8 cellular contexts compared by ENCODE assay signal in the genomic region with DNA sequence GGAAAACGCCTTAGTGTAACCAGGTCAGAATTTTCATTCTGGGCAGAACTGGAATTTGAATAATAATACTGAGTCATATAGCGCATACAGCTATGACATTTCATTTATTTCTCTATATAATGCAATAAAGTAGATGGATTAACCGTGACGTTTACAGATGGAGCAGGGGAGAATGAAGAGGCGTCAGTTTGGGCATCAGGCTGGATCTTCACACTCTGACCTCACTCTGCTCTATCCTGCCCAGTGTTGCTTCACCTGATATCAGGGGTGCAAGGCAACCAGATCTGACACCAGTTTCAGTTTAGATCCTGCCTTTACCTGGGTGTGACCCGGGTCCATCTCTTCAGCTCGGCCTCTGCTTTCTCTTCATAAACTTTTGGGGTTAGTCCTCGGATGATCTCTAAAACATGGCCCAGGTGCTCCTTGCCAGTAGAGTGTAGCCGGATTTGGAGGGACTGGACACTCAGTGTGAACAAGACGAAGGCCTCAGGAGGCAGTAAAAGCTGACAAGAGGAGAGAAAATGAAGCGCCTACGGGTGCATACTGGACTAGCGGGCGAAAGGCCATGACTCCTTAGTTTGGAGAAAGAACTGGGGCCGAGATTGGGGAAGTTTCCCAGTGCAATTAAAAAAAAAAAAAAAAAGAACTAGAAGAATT. TPM values are rescaled to one million over a fixed set of nuclear protein-coding genes. Genes with fewer than 3 reads are reported as not detected.
DNase-seq lines count a peak whose midpoint lies in the region; ATAC-seq and TF ChIP-seq lines count a peak whose summit lies in the region.

No MANE protein-coding gene starts in this region.

- H3K4me1 Mint-ChIP-seq in CD14-positive monocyte (peaks cover 52% of the 10 kb centered on the region), glutamatergic neuron (ENCODE audit: low read depth, unreplicated experiment) (peaks cover 23% of the 10 kb centered on the region)
- H3K4me1 Mint-ChIP-seq in T-helper 2 cell treated with Interferon-gamma antibody and Interleukin-4, amounts not matched to agents 5 μg/mL and 100 μg/mL, for 36 hours (ENCODE audit: low read depth), result peaks cover 53% of the 10 kb centered on the region

- H3K36me3 Mint-ChIP-seq in CD14-positive monocyte (peaks cover 0 to 15% of the 10 kb centered on the region in 2 donors), glutamatergic neuron (ENCODE audit: unreplicated experiment) (no peaks in the 10 kb centered on the region)
- peaks cover 5% of the 10 kb centered on the region for H3K36me3 Mint-ChIP-seq in T-helper 2 cell treated with Interferon-gamma antibody and Interleukin-4, amounts not matched to agents 5 μg/mL and 100 μg/mL, for 36 hours (ENCODE audit: low read depth)

- H3K27me3 Mint-ChIP-seq in CD14-positive monocyte (ENCODE audit: low read depth in 3 of 3), result peaks cover 0 to 4% (median 0%) of the 10 kb centered on the region in 3 donors
- H3K27me3 Mint-ChIP-seq in T-helper 2 cell treated with Interferon-gamma antibody and Interleukin-4, amounts not matched to agents 5 μg/mL and 100 μg/mL, for 36 hours (ENCODE audit: low read depth), result no peaks in the 10 kb centered on the region
- H3K27me3 Mint-ChIP-seq in glutamatergic neuron (ENCODE audit: unreplicated experiment), result peaks cover 4% of the 10 kb centered on the region

- H3K4me3 ChIP-seq in skeletal muscle cell (ENCODE audit: low read depth, low read length), result peak overlapping the region; percentile 93

- no peak for DNase-seq in CD14-positive monocyte (ENCODE audit: low spot score)
- DNase-seq in T-helper 2 cell treated with Interferon-gamma antibody and Interleukin-4, amounts not matched to agents 5 μg/mL and 100 μg/mL, for 36 hours (ENCODE audit: low spot score), result no peak
- DNase-seq in glutamatergic neuron, result no peak
- DNase-seq in skeletal muscle cell (ENCODE audit: low read depth), result no peak
- DNase-seq in ecto neural progenitor cell (ENCODE audit: low spot score), result no peak

- ATAC-seq in HG02571 (IDR thresholded peaks at IDR 0.05; ENCODE audit: unreplicated experiment) (peak; percentile 1), GM21737 (IDR thresholded peaks at IDR 0.05; ENCODE audit: unreplicated experiment) (no peak), HG03432 (IDR thresholded peaks at IDR 0.05; ENCODE audit: unreplicated experiment) (no peak)

- H3K4me3 Mint-ChIP-seq in CD14-positive monocyte (peak overlapping the region; percentile 92 to 97), glutamatergic neuron (ENCODE audit: unreplicated experiment) (peak overlapping the region; percentile 88)
- H3K4me3 Mint-ChIP-seq in T-helper 2 cell treated with Interferon-gamma antibody and Interleukin-4, amounts not matched to agents 5 μg/mL and 100 μg/mL, for 36 hours, result peak overlapping the region; percentile 86

- no peak for TF ChIP-seq CTCF in CD14-positive monocyte (IDR thresholded peaks at IDR 0.05)
- no peak for TF ChIP-seq CTCF in glutamatergic neuron (IDR thresholded peaks at IDR 0.05; ENCODE audit: partially characterized antibody, unreplicated experiment)

- intact Hi-C loops in CD14-positive monocyte (cut with micrococcal nuclease), result loop anchor here (5.0 to 10.0 kb wide), 4 partner anchors 38 to 137 kb away; partner anchors contain the start of genes CASP2 (in 1 of the 2) and TMEM139 (in 1 of the 2)

- H3K9me3 Mint-ChIP-seq in CD14-positive monocyte, result no peaks in the 10 kb centered on the region
- H3K9me3 Mint-ChIP-seq in T-helper 2 cell treated with Interferon-gamma antibody and Interleukin-4, amounts not matched to agents 5 μg/mL and 100 μg/mL, for 36 hours, result no peaks in the 10 kb centered on the region
- H3K9me3 Mint-ChIP-seq in glutamatergic neuron (ENCODE audit: unreplicated experiment), result peaks cover 10% of the 10 kb centered on the region

- peak overlapping the region in 6 of 7 donors; percentile 97 to 100 (median 98) for H3K27ac Mint-ChIP-seq in CD14-positive monocyte
- H3K27ac Mint-ChIP-seq in T-helper 2 cell treated with Interferon-gamma antibody and Interleukin-4, amounts not matched to agents 5 μg/mL and 100 μg/mL, for 36 hours, result peak overlapping the region; percentile 86
- peak overlapping the region; percentile 75 for H3K27ac Mint-ChIP-seq in glutamatergic neuron (ENCODE audit: unreplicated experiment)

RNA-seq across cellular contexts. Expression of gene ZYX, which starts 1.4 kb away (rescaled TPM):
- polyA plus RNA-seq in CD14-positive monocyte, result 100 to 1,000 TPM; 198 to 331 TPM
- total RNA-seq in glutamatergic neuron (ENCODE audit: unreplicated experiment), result 163 TPM

RNA-seq across cellular contexts. Expression of gene FAM131B, which starts 17.2 kb away (rescaled TPM):
- under 1 TPM in 1 of 2 donors, not detected in 1; 0.72 TPM for polyA plus RNA-seq in CD14-positive monocyte
- 111 TPM for total RNA-seq in glutamatergic neuron (ENCODE audit: unreplicated experiment)

RNA-seq across cellular contexts. Expression of gene EPHA1, which starts 28.9 kb away (rescaled TPM):
- polyA plus RNA-seq in CD14-positive monocyte, result under 1 TPM in 1 of 2 donors, not detected in 1; 0.50 TPM
- 4.7 TPM for total RNA-seq in glutamatergic neuron (ENCODE audit: unreplicated experiment)
